34 cellular contexts compared by ENCODE assay signal in genomic region chr3:13883681-13884080, GRCh38. TPM values are rescaled to one million over a fixed set of nuclear protein-coding genes. Genes with fewer than 3 reads are reported as not detected.
"Had no signal": no experiment of that assay in that cellular context is flagged by ENCODE, and none has a peak within 500 bp of the region (broad histone marks: within the 10 kb centered on the region; RNA-seq: fewer than 3 reads in every experiment).

No MANE protein-coding gene starts in this region.

- H3K4me1 ChIP-seq: foreskin keratinocyte had no signal

- H3K4me3 Mint-ChIP-seq: activated B cell treated with CpG ODN at 0.5 μM for 24 hours; activated CD8-positive, alpha-beta T cell treated with anti-CD3 and anti-CD28 coated beads for 36 hours; activated naive CD4-positive, alpha-beta T cell treated with anti-CD3 and anti-CD28 coated beads, Interleukin-2, amount 10 ng/mL, durations not matched to agents 7 days and 5 days; activated naive CD8-positive, alpha-beta T cell treated with anti-CD3 and anti-CD28 coated beads, Interleukin-2, amount 10 ng/mL, durations not matched to agents 7 days and 5 days; activated T-cell treated with anti-CD3 and anti-CD28 coated beads, Interleukin-2, amount 50 U/mL, for 24 hours; activated T-cell treated with anti-CD3 and anti-CD28 coated beads, Interleukin-2, amount 50 U/mL, for 72 hours; brain; dendritic cell treated with granulocyte-macrophage colony-stimulating factor and Interleukin-4, amounts not matched to agents 40 ng/mL and 50 ng/mL, for 4 days; effector memory CD8-positive, alpha-beta T cell had no signal

- H3K9me3 ChIP-seq: ascending aorta, breast epithelium, gastrocnemius medialis had no signal

- H3K9me3 Mint-ChIP-seq: activated B cell treated with CpG ODN at 0.5 μM for 24 hours; activated CD8-positive, alpha-beta T cell treated with anti-CD3 and anti-CD28 coated beads for 36 hours; activated naive CD4-positive, alpha-beta T cell treated with anti-CD3 and anti-CD28 coated beads, Interleukin-2, amount 10 ng/mL, durations not matched to agents 7 days and 5 days; activated naive CD4-positive, alpha-beta T cell treated with anti-CD3 and anti-CD28 coated beads, Interleukin-2, amount 50 U/mL, for 72 hours; activated naive CD8-positive, alpha-beta T cell treated with anti-CD3 and anti-CD28 coated beads, Interleukin-2, amount 10 ng/mL, durations not matched to agents 7 days and 5 days; activated T-cell treated with anti-CD3 and anti-CD28 coated beads, Interleukin-2, amount 50 U/mL, for 24 hours; activated T-cell treated with anti-CD3 and anti-CD28 coated beads, Interleukin-2, amount 50 U/mL, for 72 hours; dendritic cell treated with granulocyte-macrophage colony-stimulating factor and Interleukin-4, amounts not matched to agents 40 ng/mL and 50 ng/mL, for 4 days; effector memory CD8-positive, alpha-beta T cell had no signal

- H3K4me1 Mint-ChIP-seq: activated naive CD8-positive, alpha-beta T cell treated with anti-CD3 and anti-CD28 coated beads, Interleukin-2, amount 10 ng/mL, durations not matched to agents 7 days and 5 days had no signal

- H3K36me3 ChIP-seq: ascending aorta, breast epithelium, cardiac muscle cell, gastrocnemius medialis, heart left ventricle, WERI-Rb-1 had no signal

- ATAC-seq: activated CD4-positive, CD25-positive, alpha-beta regulatory T cell treated with anti-CD3 and anti-CD28 coated beads, Interleukin-2, amount 50 U/mL, for 24 hours; activated CD8-positive, alpha-beta T cell treated with anti-CD3 and anti-CD28 coated beads for 36 hours; activated naive CD4-positive, alpha-beta T cell treated with anti-CD3 and anti-CD28 coated beads, Interleukin-2, amount 50 U/mL, for 72 hours; activated T-cell treated with anti-CD3 and anti-CD28 coated beads, Interleukin-2, amount 50 U/mL, for 72 hours; effector memory CD8-positive, alpha-beta T cell; foreskin keratinocyte; gastrocnemius medialis; heart left ventricle had no signal

- H3K27ac ChIP-seq: ascending aorta, breast epithelium, cardiac muscle cell, coronary artery, dorsolateral prefrontal cortex, epithelial cell of prostate, foreskin keratinocyte, gastrocnemius medialis, heart left ventricle, WERI-Rb-1 had no signal

- H3K27ac Mint-ChIP-seq: activated B cell treated with CpG ODN at 0.5 μM for 24 hours; activated CD8-positive, alpha-beta T cell treated with anti-CD3 and anti-CD28 coated beads for 36 hours; activated naive CD4-positive, alpha-beta T cell treated with anti-CD3 and anti-CD28 coated beads, Interleukin-2, amount 10 ng/mL, durations not matched to agents 7 days and 5 days; activated naive CD4-positive, alpha-beta T cell treated with anti-CD3 and anti-CD28 coated beads, Interleukin-2, amount 50 U/mL, for 72 hours; activated naive CD8-positive, alpha-beta T cell treated with anti-CD3 and anti-CD28 coated beads, Interleukin-2, amount 10 ng/mL, durations not matched to agents 7 days and 5 days; activated T-cell treated with anti-CD3 and anti-CD28 coated beads, Interleukin-2, amount 50 U/mL, for 24 hours; activated T-cell treated with anti-CD3 and anti-CD28 coated beads, Interleukin-2, amount 50 U/mL, for 72 hours; brain; dendritic cell treated with granulocyte-macrophage colony-stimulating factor and Interleukin-4, amounts not matched to agents 40 ng/mL and 50 ng/mL, for 4 days; effector memory CD8-positive, alpha-beta T cell had no signal

- DNase-seq: activated B cell treated with CpG ODN at 0.5 μM for 24 hours; activated CD4-positive, alpha-beta T cell treated with anti-CD3 and anti-CD28 coated beads for 48 hours; activated CD4-positive, alpha-beta T cell treated with anti-CD3 and anti-CD28 coated beads, Interleukin-2, amount 50 U/mL, for 1 hour; activated CD4-positive, alpha-beta T cell treated with anti-CD3 and anti-CD28 coated beads, Interleukin-2, amount 50 U/mL, for 48 hours; activated CD8-positive, alpha-beta memory T cell treated with anti-CD3 and anti-CD28 coated beads, Interleukin-2, amount 50 U/mL, for 4 hours; activated CD8-positive, alpha-beta T cell treated with anti-CD3 and anti-CD28 coated beads for 36 hours; activated gamma-delta T cell; activated naive CD4-positive, alpha-beta T cell; activated naive CD4-positive, alpha-beta T cell treated with anti-CD3 and anti-CD28 coated beads, Interleukin-2, amount 10 ng/mL, durations not matched to agents 7 days and 5 days; activated naive CD8-positive, alpha-beta T cell treated with anti-CD3 and anti-CD28 coated beads, Interleukin-2, amount 10 ng/mL, durations not matched to agents 7 days and 5 days; activated T-cell treated with anti-CD3 and anti-CD28 coated beads for 4 hours; activated T-cell treated with anti-CD3 and anti-CD28 coated beads, Interleukin-2, amount 50 U/mL, for 24 hours; activated T-cell treated with anti-CD3 and anti-CD28 coated beads, Interleukin-2, amount 50 U/mL, for 72 hours; central memory CD4-positive, alpha-beta T cell; cerebellar nuclear complex; effector memory CD8-positive, alpha-beta T cell; foreskin keratinocyte; gastrocnemius medialis; glutamatergic neuron; heart left ventricle; T-helper 9 cell; WERI-Rb-1 had no signal

- H3K4me3 ChIP-seq: ascending aorta, breast epithelium, cardiac muscle cell, coronary artery, dorsolateral prefrontal cortex, gastrocnemius medialis, heart left ventricle had no signal

- H3K36me3 Mint-ChIP-seq: activated naive CD4-positive, alpha-beta T cell treated with anti-CD3 and anti-CD28 coated beads, Interleukin-2, amount 10 ng/mL, durations not matched to agents 7 days and 5 days; activated naive CD4-positive, alpha-beta T cell treated with anti-CD3 and anti-CD28 coated beads, Interleukin-2, amount 50 U/mL, for 72 hours; activated naive CD8-positive, alpha-beta T cell treated with anti-CD3 and anti-CD28 coated beads, Interleukin-2, amount 10 ng/mL, durations not matched to agents 7 days and 5 days; brain had no signal

RNA-seq across cellular contexts. Expression of gene WNT7A, which starts 3.8 kb away (rescaled TPM):
- total RNA-seq: activated B cell treated with CpG ODN at 0.5 μM for 24 hours; ascending aorta; breast epithelium; cardiac muscle cell; endothelial cell of umbilical vein; gastrocnemius medialis; heart left ventricle; T-helper 2 cell treated with Interferon-gamma antibody and Interleukin-4, amounts not matched to agents 100 ng/mL and 5 ng/mL, for 36 hours had no signal
- polyA plus RNA-seq: cardiac muscle cell, endothelial cell of umbilical vein, heart left ventricle had no signal
